1 cellular context compared by ENCODE assay signal in genomic region chr17:42519546-42520444, GRCh38.
A peak's percentile ranks its signal among the peaks of the same experiment; 100 is the strongest.
TF ChIP-seq lines count a peak whose summit lies in the region.

No MANE protein-coding gene starts in this region.

TF ChIP-seq in liver, 16 proteins besides CTCF, POLR2A, EP300 and RAD21 (continued from another document):
- TF ChIP-seq EGR1 (IDR thresholded peaks at IDR 0.05; ENCODE audit: low read depth in 2 of 2) (peak in 1 of 2 donors; percentile 59), REST (IDR thresholded peaks at IDR 0.05) (peak; percentile 58), FOXA1 (IDR thresholded peaks at IDR 0.05) (peak; percentile 17), HNF4G (IDR thresholded peaks at IDR 0.05) (no peak), RXRA (IDR thresholded peaks at IDR 0.05) (peak; percentile 63 to 82), JUND (IDR thresholded peaks at IDR 0.05) (peak; percentile 72 to 89)
